Comparison of ENCODE assay signal across 8 cellular contexts in the genomic region with DNA sequence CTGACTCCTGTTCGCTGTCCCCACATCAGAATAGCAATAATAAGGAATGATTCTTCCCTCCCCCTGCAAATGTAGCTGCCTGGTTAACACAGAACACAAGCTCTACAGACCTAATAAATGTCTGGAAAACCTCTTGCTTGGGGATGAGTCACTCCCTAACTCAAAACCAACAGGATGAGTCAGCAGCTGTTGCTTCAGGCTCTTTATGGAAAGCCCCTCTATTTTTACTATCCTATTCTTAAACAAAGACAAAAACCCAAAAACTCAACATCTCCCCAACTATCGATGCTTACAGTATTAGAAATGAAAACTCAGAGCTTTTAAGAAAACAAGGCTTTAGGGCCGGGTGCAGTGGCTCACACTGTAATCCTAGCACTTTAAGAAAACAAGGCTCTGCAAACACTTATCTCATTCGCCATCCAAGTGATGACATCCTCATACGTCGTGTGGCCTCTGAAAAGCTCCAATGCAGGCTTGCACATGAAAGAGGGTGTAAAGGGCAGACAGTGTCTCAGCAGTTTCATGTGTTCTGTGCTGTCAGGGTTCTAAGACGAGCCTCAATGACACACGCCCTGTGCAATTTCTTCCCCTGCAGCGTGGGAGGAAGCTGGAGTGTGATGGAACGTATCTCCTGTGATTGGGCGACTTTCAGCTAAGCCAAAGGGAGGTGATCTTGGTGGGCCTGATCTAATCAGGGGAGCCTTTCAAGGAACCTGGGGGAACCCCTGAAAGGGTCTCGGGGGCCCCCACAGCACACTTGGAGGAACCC.
A peak's percentile ranks its signal among the peaks of the same experiment; 100 is the strongest.
DNase-seq lines count a peak whose midpoint lies in the region; ATAC-seq and TF ChIP-seq lines count a peak whose summit lies in the region.

No MANE protein-coding gene starts in this region.

- POLR2A ChIA-PET in GM10248 (lab: Yijun Ruan, JAX) = no interaction called here

- intact Hi-C loops in left lung (cut with DNase I) = no loop called here

- H3K9me3 ChIP-seq in Karpas-422 (ENCODE audit: low read length) = no peaks in the 10 kb centered on the region
- H3K9me3 ChIP-seq in left lung = no peaks in the 10 kb centered on the region

- H3K4me1 ChIP-seq in Karpas-422 (ENCODE audit: low read length) (no peaks in the 10 kb centered on the region), left lung (peaks cover 28 to 56% of the 10 kb centered on the region in 2 donors)

- TF ChIP-seq CTCF in GM10248 (IDR thresholded peaks at IDR 0.05; ENCODE audit: control extremely low read depth, extremely low read depth, low read depth, missing control alignments) (no peak), left lung (IDR thresholded peaks at IDR 0.05) (no peak)

- H3K9me2 ChIP-seq in Karpas-422 (replicated peaks; ENCODE audit: insufficient read depth, low read length) = no peaks in the 10 kb centered on the region

- H3K27me3 ChIP-seq in Karpas-422 (ENCODE audit: low read length) = no peaks in the 10 kb centered on the region
- H3K27me3 ChIP-seq in left lung = no peaks in the 10 kb centered on the region

- H4K20me1 ChIP-seq in Karpas-422 (ENCODE audit: insufficient read depth, low read depth, low read length) = no peaks in the 10 kb centered on the region; the same call in 1 of the 2 replicates

- ATAC-seq in left lung = peak; percentile 75

- H3K27ac ChIP-seq in Karpas-422 (ENCODE audit: low read length) = no peak overlapping the region
- peak overlapping the region; percentile 86 to 88 for H3K27ac ChIP-seq in left lung

- H3K36me3 ChIP-seq in Karpas-422 (ENCODE audit: insufficient read depth, low read length) (no peaks in the 10 kb centered on the region), left lung (no peaks in the 10 kb centered on the region)

- H3K4me3 ChIP-seq in Karpas-422 (ENCODE audit: low read length) = no peak overlapping the region
- no peak overlapping the region for H3K4me3 ChIP-seq in left lung

- H2AFZ ChIP-seq in Karpas-422 (ENCODE audit: low read length) = no peak overlapping the region

- CTCF ChIA-PET in GM10248 (lab: Yijun Ruan, JAX) = interaction anchor here (0.6 to 5.0 kb wide), 7 partner anchors 12 to 397 kb away, joined by 3 to 27 read pairs (median 3); no protein-coding TSS in a partner anchor

- no peak overlapping the region for H3K9ac ChIP-seq in Karpas-422 (ENCODE audit: low read length)

- no peaks in the 10 kb centered on the region for H3K79me2 ChIP-seq in Karpas-422 (ENCODE audit: low read length)

- no peak overlapping the region for H3K4me2 ChIP-seq in Karpas-422 (ENCODE audit: low read depth, low read length, poor library complexity, severe bottlenecking)

- DNase-seq in GM10248 (ENCODE audit: extremely low spot score) = peak; percentile 69
- peak; percentile 68 for DNase-seq in GOT3 (lab: John Stamatoyannopoulos, UW)
- peak; percentile 26 for DNase-seq in Karpas-422
- peak; percentile 87 for DNase-seq in T1000 (lab: John Stamatoyannopoulos, UW)
- DNase-seq in brain pericyte (ENCODE audit: low read depth, low spot score) = peak; percentile 88
- DNase-seq in left lung = peak; percentile 45 to 79
- peak; percentile 4 to 32 (median 23) for DNase-seq in stimulated activated CD4-positive, alpha-beta T cell treated with anti-CD3 and anti-CD28 coated beads, TNF-alpha, amount 100 ng/mL, for 1 hour (ENCODE audit: low read depth in 3 of 3, low spot score in 1 of 3)
- no peak for DNase-seq in cerebellar nuclear complex (lab: John Stamatoyannopoulos, UW)

Comparison
In these comparisons a context has a peak if more than half of its experiments do, and no peak if none do; other contexts are left out.
1. DNase-seq: peak in GM10248 (single experiment), GOT3 (single experiment), Karpas-422 (single experiment), T1000 (single experiment), brain pericyte (single experiment), left lung (2 of 2) and stimulated activated CD4-positive, alpha-beta T cell treated with anti-CD3 and anti-CD28 coated beads, TNF-alpha, amount 100 ng/mL, for 1 hour (3 of 3); none in cerebellar nuclear complex (0 of 2).